14 cellular contexts compared by ENCODE assay signal in the genomic region with DNA sequence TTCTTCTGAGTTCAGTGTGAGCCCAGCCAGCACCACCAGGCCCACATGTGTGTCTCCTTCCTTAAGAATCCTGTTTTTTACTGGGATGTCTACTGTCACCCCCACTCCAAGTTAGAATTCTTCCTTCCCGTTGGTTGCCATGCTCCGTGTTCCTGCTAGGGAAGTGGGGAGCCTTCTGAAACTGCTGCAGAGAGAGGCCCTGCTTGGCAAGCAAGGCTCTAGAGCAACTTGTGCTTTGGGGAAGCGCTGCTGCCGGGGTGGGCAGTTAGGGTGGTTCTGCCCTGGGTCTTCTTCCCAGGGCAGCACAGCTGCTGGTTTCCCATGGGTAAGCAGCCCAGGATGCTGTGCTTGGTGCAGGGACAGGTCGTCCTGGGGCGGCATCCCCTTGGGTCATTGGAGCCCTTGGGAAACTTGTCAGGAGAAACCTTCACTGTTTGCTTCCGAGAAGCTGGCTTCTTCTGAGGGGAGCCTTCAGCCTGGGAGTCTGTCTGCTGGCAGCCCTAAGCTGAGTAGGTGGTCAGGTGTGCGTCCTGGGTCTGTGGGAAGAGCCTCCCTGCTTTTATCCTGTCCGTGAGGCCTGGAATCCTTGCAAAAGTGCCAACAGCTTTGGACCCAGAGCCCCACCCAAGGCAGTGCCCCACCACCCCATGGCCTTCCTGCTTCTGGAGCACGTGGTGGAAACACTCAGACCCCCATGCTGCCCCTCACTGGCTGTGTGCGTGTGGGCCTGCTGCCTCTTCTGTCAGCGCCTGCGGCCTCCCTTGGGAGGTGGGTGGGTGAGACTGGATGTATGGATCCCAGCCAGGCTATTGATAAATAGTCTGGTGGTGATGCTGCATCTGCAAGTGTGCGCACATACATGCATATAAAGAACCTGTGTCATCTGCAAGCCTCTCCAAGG.
DNase-seq lines count a peak whose midpoint lies in the region; ATAC-seq and TF ChIP-seq lines count a peak whose summit lies in the region.
"Had no signal": no experiment of that assay in that cellular context is flagged by ENCODE, and none has a peak within 500 bp of the region (broad histone marks: within the 10 kb centered on the region; RNA-seq: fewer than 3 reads in every experiment).

No MANE protein-coding gene starts in this region.

- CTCF ChIA-PET in activated CD4-positive, alpha-beta T cell treated with anti-CD3 and anti-CD28 coated beads, Interleukin-2, amount 10 ng/mL, durations not matched to agents 7 days and 5 days (lab: Charles Lee): interaction anchor here (0.9 to 1.1 kb wide), 2 partner anchors 13 to 32 kb away, joined by 3 to 5 read pairs; no protein-coding TSS in a partner anchor

- no peak overlapping the region for H3K4me3 ChIP-seq in psoas muscle
- H3K4me3 ChIP-seq in upper lobe of right lung: no peak overlapping the region
- H3K4me3 ChIP-seq: MG63 had no signal

- ATAC-seq in left ventricle myocardium superior (no peak), psoas muscle (no peak), upper lobe of right lung (no peak)

- POLR2A ChIA-PET in activated CD4-positive, alpha-beta T cell treated with anti-CD3 and anti-CD28 coated beads, Interleukin-2, amount 10 ng/mL, durations not matched to agents 7 days and 5 days (lab: Charles Lee): no interaction called here

- no peak overlapping the region for H3K4me3 Mint-ChIP-seq in activated CD4-positive, alpha-beta T cell treated with anti-CD3 and anti-CD28 coated beads, Interleukin-2, amount 10 ng/mL, durations not matched to agents 7 days and 5 days
- H3K4me3 Mint-ChIP-seq in brain: no peak overlapping the region

- intact Hi-C loops in left ventricle myocardium superior (cut with micrococcal nuclease) (no loop called here), psoas muscle (cut with DNase I) (no loop called here), upper lobe of right lung (cut with DNase I) (no loop called here)

- no peaks in the 10 kb centered on the region for H3K9me3 Mint-ChIP-seq in activated CD4-positive, alpha-beta T cell treated with anti-CD3 and anti-CD28 coated beads, Interleukin-2, amount 10 ng/mL, durations not matched to agents 7 days and 5 days
- H3K9me3 Mint-ChIP-seq in brain: peaks cover 0 to 3% (median 0%) of the 10 kb centered on the region in 5 experiments

- H3K27ac Mint-ChIP-seq in activated CD4-positive, alpha-beta T cell treated with anti-CD3 and anti-CD28 coated beads, Interleukin-2, amount 10 ng/mL, durations not matched to agents 7 days and 5 days: peak overlapping the region; percentile 1
- H3K27ac Mint-ChIP-seq in brain: peak overlapping the region; percentile 44 to 88 (median 72)

- TF ChIP-seq CTCF in brain (conservative IDR thresholded peaks at IDR 0.05) (no peak), psoas muscle (IDR thresholded peaks at IDR 0.05) (no peak), upper lobe of right lung (IDR thresholded peaks at IDR 0.05) (no peak)

- peaks cover 9% of the 10 kb centered on the region for H3K36me3 Mint-ChIP-seq in activated CD4-positive, alpha-beta T cell treated with anti-CD3 and anti-CD28 coated beads, Interleukin-2, amount 10 ng/mL, durations not matched to agents 7 days and 5 days (ENCODE audit: low read depth)
- peaks cover 31% of the 10 kb centered on the region for H3K36me3 Mint-ChIP-seq in brain

- H3K4me1 Mint-ChIP-seq in activated CD4-positive, alpha-beta T cell treated with anti-CD3 and anti-CD28 coated beads, Interleukin-2, amount 10 ng/mL, durations not matched to agents 7 days and 5 days: no peaks in the 10 kb centered on the region
- peaks cover 49% of the 10 kb centered on the region for H3K4me1 Mint-ChIP-seq in brain

- no peak overlapping the region for H3K27ac ChIP-seq in psoas muscle
- H3K27ac ChIP-seq in upper lobe of right lung: no peak overlapping the region
- H3K27ac ChIP-seq: C4-2B had no signal

- 77 to 86% (median 81%) methylated on average over 14 of the region's 14 CpGs for WGBS in psoas muscle, 3 donors

- H3K9me3 ChIP-seq in psoas muscle: no peaks in the 10 kb centered on the region
- H3K9me3 ChIP-seq in upper lobe of right lung: no peaks in the 10 kb centered on the region
- H3K9me3 ChIP-seq: MG63 had no signal

- H3K27me3 ChIP-seq in psoas muscle (ENCODE audit: insufficient read depth in 3 of 3, low read length in 2 of 3) (no peaks in the 10 kb centered on the region), upper lobe of right lung (no peaks in the 10 kb centered on the region)
- H3K27me3 ChIP-seq: MG63 had no signal

- H3K36me3 ChIP-seq in psoas muscle (ENCODE audit: insufficient read depth in 1 of 2, low read depth in 1 of 2) (peaks cover 6 to 87% of the 10 kb centered on the region in 2 donors), upper lobe of right lung (peaks cover 85% of the 10 kb centered on the region)

- H3K27me3 Mint-ChIP-seq in activated CD4-positive, alpha-beta T cell treated with anti-CD3 and anti-CD28 coated beads, Interleukin-2, amount 10 ng/mL, durations not matched to agents 7 days and 5 days: no peaks in the 10 kb centered on the region
- peaks cover under 1% of the 10 kb centered on the region for H3K27me3 Mint-ChIP-seq in brain

- DNase-seq in activated CD4-positive, alpha-beta T cell treated with anti-CD3 and anti-CD28 coated beads, Interleukin-2, amount 10 ng/mL, durations not matched to agents 7 days and 5 days: no peak
- DNase-seq in activated CD4-positive, alpha-beta T cell treated with anti-CD3 and anti-CD28 coated beads for 1 hour: no peak
- peak; percentile 27 for DNase-seq in left ventricle myocardium superior
- DNase-seq in psoas muscle: peak; percentile 4 to 44
- DNase-seq in activated T-cell treated with anti-CD3 and anti-CD28 coated beads, Interleukin-2, amount 50 U/mL, for 1 hour: no peak
- DNase-seq in SKM-1 (lab: John Stamatoyannopoulos, UW; ENCODE audit: unreplicated experiment): no peak
- DNase-seq in upper lobe of right lung: no peak
- DNase-seq: COR-L47, DMS153, MG63, NCI-H1417 treated with DMSO at 0.1 percent for 48 hours, NCI-H524 had no signal

- H3K4me1 ChIP-seq in psoas muscle (peaks cover 20% of the 10 kb centered on the region), upper lobe of right lung (no peaks in the 10 kb centered on the region)

Comparison
In these comparisons a context has a peak if more than half of its experiments do, and no peak if none do; other contexts are left out.
1. DNase-seq: peak in left ventricle myocardium superior (single experiment) and psoas muscle (2 of 2); none in activated CD4-positive, alpha-beta T cell treated with anti-CD3 and anti-CD28 coated beads, Interleukin-2, amount 10 ng/mL, durations not matched to agents 7 days and 5 days (single experiment), activated CD4-positive, alpha-beta T cell treated with anti-CD3 and anti-CD28 coated beads for 1 hour (single experiment), activated T-cell treated with anti-CD3 and anti-CD28 coated beads, Interleukin-2, amount 50 U/mL, for 1 hour (single experiment), SKM-1 (single experiment) and upper lobe of right lung (single experiment).